In the genomic region with DNA sequence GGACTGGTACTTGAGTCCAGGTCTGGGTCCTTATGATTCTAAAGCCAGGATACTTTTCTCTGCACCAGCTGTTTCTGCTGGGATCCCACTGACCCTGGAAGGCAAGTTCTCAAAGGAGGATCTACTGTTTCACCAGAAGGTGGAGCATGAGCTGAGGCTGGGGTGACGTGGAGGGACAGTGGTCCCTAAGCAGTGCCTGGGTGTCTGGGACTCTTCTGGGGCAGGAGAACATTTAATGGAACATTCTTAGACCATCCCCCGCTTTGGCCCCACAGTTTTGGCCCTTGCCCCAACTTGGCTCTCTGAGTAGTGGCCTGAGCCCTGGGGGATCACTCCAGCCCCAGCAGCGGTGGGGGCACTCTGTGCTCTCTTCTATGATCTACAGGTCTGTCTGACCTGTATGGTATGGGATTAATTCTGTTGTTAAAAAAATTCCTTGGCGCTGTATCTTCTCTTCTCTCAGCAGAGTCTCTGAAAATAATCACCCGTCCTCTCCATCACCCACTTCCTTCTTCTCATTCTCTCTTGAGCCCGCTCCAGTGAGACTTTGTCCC, we compare ENCODE assay signal across 11 cellular contexts.
DNase-seq lines count a peak whose midpoint lies in the region; ATAC-seq and TF ChIP-seq lines count a peak whose summit lies in the region.
"Had no signal": no experiment of that assay in that cellular context is flagged by ENCODE, and none has a peak within 500 bp of the region (broad histone marks: within the 10 kb centered on the region; RNA-seq: fewer than 3 reads in every experiment).

No MANE protein-coding gene starts in this region.

- ATAC-seq in Panc1 (peak; percentile 83), GM21390 (IDR thresholded peaks at IDR 0.05; ENCODE audit: unreplicated experiment) (no peak), GM19455 (IDR thresholded peaks at IDR 0.05; ENCODE audit: unreplicated experiment) (no peak), GM21723 (IDR thresholded peaks at IDR 0.05; ENCODE audit: unreplicated experiment) (no peak)

- no peak overlapping the region for H3K27ac ChIP-seq in Panc1 (ENCODE audit: low read length)
- H3K27ac ChIP-seq: skin epidermis had no signal

- peak; percentile 18; the same call in 1 of the 2 replicates for TF ChIP-seq CTCF in Panc1 (IDR thresholded peaks at IDR 0.05)

- H3K4me3 ChIP-seq in H7 (ENCODE audit: insufficient read depth, low read depth, low read length) (no peak overlapping the region), Panc1 (ENCODE audit: low read depth in 2 of 2, low read length in 2 of 2) (no peak overlapping the region)
- H3K4me3 ChIP-seq: skin epidermis had no signal

- DNase-seq in DMS 273 (lab: John Stamatoyannopoulos, UW; ENCODE audit: unreplicated experiment) (peak; percentile 61), H7 (peak; percentile 68), Panc1 (ENCODE audit: low read depth, low spot score) (no peak), iPS-NIHi11 (ENCODE audit: low spot score) (peak; percentile 61), NCI-H2171 (lab: John Stamatoyannopoulos, UW) (no peak)
- DNase-seq: activated CD4-positive, CD25-positive, alpha-beta regulatory T cell treated with anti-CD3 and anti-CD28 coated beads, Interleukin-2, amount 50 U/mL, for 72 hours; activated naive CD8-positive, alpha-beta T cell treated with anti-CD3 and anti-CD28 coated beads, Interleukin-2, amount 10 ng/mL, durations not matched to agents 7 days and 5 days had no signal

- H3K9me3 ChIP-seq in Panc1 (ENCODE audit: control insufficient read depth, insufficient read depth, low read depth, low read length), result no peaks in the 10 kb centered on the region

- POLR2A ChIA-PET in Panc1 (lab: Charles Lee), result no interaction called here

- intact Hi-C loops in Panc1 (cut with micrococcal nuclease; ENCODE audit: unreplicated experiment), result no loop called here

- in situ Hi-C loops in Panc1 (cut with HindIII; ENCODE audit: low pct_unique_long_range_greater_than_20kb, low sequenced_read_pairs), result no loop called here

- H3K27me3 ChIP-seq in H7 (ENCODE audit: control insufficient read depth, insufficient read depth, low read length) (no peaks in the 10 kb centered on the region; the same call in 1 of the 2 replicates), Panc1 (ENCODE audit: control insufficient read depth, insufficient read depth, low read length) (peaks cover 4% of the 10 kb centered on the region)

- CTCF ChIA-PET in Panc1 (lab: Charles Lee), result interaction anchor here (0.5 to 0.6 kb wide), 2 partner anchors 20 to 891 kb away, joined by 3 read pairs; no protein-coding TSS in a partner anchor

- no TSS peak for BruUV-seq in Panc1 (replicated peaks; lab: Mats Ljungman, UMichigan)

- H3K4me1 ChIP-seq in Panc1 (ENCODE audit: control insufficient read depth, insufficient read depth, low read length), result no peaks in the 10 kb centered on the region

- H3K36me3 ChIP-seq in H7 (replicated peaks; ENCODE audit: control insufficient read depth, insufficient read depth, low read length), result no peaks in the 10 kb centered on the region
- H3K36me3 ChIP-seq in Panc1 (ENCODE audit: control insufficient read depth, insufficient read depth, low read length), result no peaks in the 10 kb centered on the region

Comparison
In these comparisons a context has a peak if more than half of its experiments do, and no peak if none do; other contexts are left out.
1. DNase-seq: peak in DMS 273 (single experiment), H7 (single experiment) and iPS-NIHi11 (single experiment); none in Panc1 (single experiment) and NCI-H2171 (single experiment).